Comparison of ENCODE assay signal across 15 cellular contexts in genomic region chr1:234732260-234732659, GRCh38.
DNase-seq lines count a peak whose midpoint lies in the region; ATAC-seq, FAIRE-seq and TF ChIP-seq lines count a peak whose summit lies in the region.
"Had no signal": no experiment of that assay in that cellular context is flagged by ENCODE, and none has a peak within 500 bp of the region (broad histone marks: within the 10 kb centered on the region; RNA-seq: fewer than 3 reads in every experiment).

No MANE protein-coding gene starts in this region.

- H3K23ac ChIP-seq in trophoblast cell (ENCODE audit: low read length): no peak overlapping the region

- H4K12ac ChIP-seq in trophoblast cell (ENCODE audit: low read depth, low read length): no peak overlapping the region

- H3K79me2 ChIP-seq in OCI-LY3 (ENCODE audit: low read length) (no peaks in the 10 kb centered on the region), trophoblast cell (ENCODE audit: control insufficient read depth, insufficient read depth, low read length, poor library complexity) (peaks cover 3% of the 10 kb centered on the region)

- peak overlapping the region; percentile 37 for H4K91ac ChIP-seq in trophoblast cell (ENCODE audit: low read depth, low read length)

- no peak overlapping the region for H3K14ac ChIP-seq in trophoblast cell (ENCODE audit: low read length)

- H2AFZ ChIP-seq in OCI-LY3 (ENCODE audit: low read depth, low read length) (no peak overlapping the region), trophoblast cell (ENCODE audit: insufficient read depth, low read length, poor library complexity) (no peak overlapping the region)

- TF ChIP-seq CTCF in OCI-LY3 (IDR thresholded peaks at IDR 0.05; ENCODE audit: low read depth, low read length) (no peak), brain microvascular endothelial cell (IDR thresholded peaks at IDR 0.05; ENCODE audit: low read depth, low read length, missing control alignments) (no peak), pancreas (IDR thresholded peaks at IDR 0.05) (no peak)

- no peaks in the 10 kb centered on the region for H3K27me3 Mint-ChIP-seq in T-helper 2 cell treated with Interferon-gamma antibody and Interleukin-4, amounts not matched to agents 5 μg/mL and 100 μg/mL, for 36 hours (ENCODE audit: low read depth)

- in situ Hi-C loops in brain microvascular endothelial cell (cut with HindIII; ENCODE audit: low pct_ligation_motif_present, low sequenced_read_pairs): loop anchor here (25.0 kb wide), 2 partner anchors 105 to 230 kb away; no protein-coding TSS in a partner anchor

- no peaks in the 10 kb centered on the region for H4K20me1 ChIP-seq in OCI-LY3 (ENCODE audit: insufficient read depth, low read length)

- H3K9me3 Mint-ChIP-seq in T-helper 2 cell treated with Interferon-gamma antibody and Interleukin-4, amounts not matched to agents 5 μg/mL and 100 μg/mL, for 36 hours: no peaks in the 10 kb centered on the region

- H3K27ac ChIP-seq in OCI-LY3 (ENCODE audit: low read length): peak overlapping the region; percentile 92
- H3K27ac ChIP-seq in brain microvascular endothelial cell: peak overlapping the region; percentile 99
- H3K27ac ChIP-seq in trophoblast cell (ENCODE audit: low read depth, low read length): no peak overlapping the region
- H3K27ac ChIP-seq in pancreas: no peak overlapping the region

- H3K4me1 Mint-ChIP-seq in T-helper 2 cell treated with Interferon-gamma antibody and Interleukin-4, amounts not matched to agents 5 μg/mL and 100 μg/mL, for 36 hours (ENCODE audit: low read depth): peaks cover 48% of the 10 kb centered on the region

- ATAC-seq in HG02759 (IDR thresholded peaks at IDR 0.05; ENCODE audit: unreplicated experiment): no peak
- ATAC-seq in pancreas: no peak
- ATAC-seq: left colon had no signal

- H2BK120ac ChIP-seq in trophoblast cell (ENCODE audit: insufficient read depth, low read length, poor library complexity): no peak overlapping the region

- H3K36me3 Mint-ChIP-seq in T-helper 2 cell treated with Interferon-gamma antibody and Interleukin-4, amounts not matched to agents 5 μg/mL and 100 μg/mL, for 36 hours (ENCODE audit: low read depth): peaks cover 9% of the 10 kb centered on the region

- H3K27me3 ChIP-seq in OCI-LY3 (ENCODE audit: low read depth, low read length): no peaks in the 10 kb centered on the region
- H3K27me3 ChIP-seq in brain microvascular endothelial cell (replicated peaks): no peaks in the 10 kb centered on the region
- no peaks in the 10 kb centered on the region for H3K27me3 ChIP-seq in trophoblast cell (ENCODE audit: insufficient read depth, low read length)
- H3K27me3 ChIP-seq in pancreas: no peaks in the 10 kb centered on the region
- H3K27me3 ChIP-seq: MG63, spleen, upper lobe of left lung had no signal

- no CpG with 5 or more reads among the region's 9 CpGs for WGBS in trophoblast cell (ENCODE audit: extremely low coverage, insufficient coverage, insufficient read length)
- WGBS in pancreas, 2 donors: 95 to 96% methylated on average over 9 of the region's 9 CpGs

- peak overlapping the region; percentile 65; the same call in 1 of the 2 replicates for H3K9ac ChIP-seq in OCI-LY3 (ENCODE audit: low read length)
- no peak overlapping the region for H3K9ac ChIP-seq in trophoblast cell (ENCODE audit: low read length)

- no peak overlapping the region for H2BK5ac ChIP-seq in trophoblast cell (ENCODE audit: low read depth, low read length, poor library complexity)

- H2AK5ac ChIP-seq in trophoblast cell (ENCODE audit: low read length): no peak overlapping the region

- no peak for FAIRE-seq in pancreas (lab: Jason Lieb, UNC)
- FAIRE-seq: A204.1 had no signal

- no peaks in the 10 kb centered on the region for H3K9me3 ChIP-seq in OCI-LY3 (ENCODE audit: insufficient read depth, low read length)
- no peaks in the 10 kb centered on the region for H3K9me3 ChIP-seq in trophoblast cell (ENCODE audit: insufficient read depth, low read depth, low read length)
- no peaks in the 10 kb centered on the region for H3K9me3 ChIP-seq in pancreas
- H3K9me3 ChIP-seq: MG63, spleen, upper lobe of left lung had no signal

- no peak for DNase-seq in T-helper 2 cell treated with Interferon-gamma antibody and Interleukin-4, amounts not matched to agents 5 μg/mL and 100 μg/mL, for 36 hours (ENCODE audit: low spot score)
- DNase-seq in T-helper 2 cell (no peak), brain microvascular endothelial cell (no peak), trophoblast cell (no peak), GF-D8 (lab: John Stamatoyannopoulos, UW) (no peak), pancreas (no peak)
- DNase-seq: effector CD8-positive, alpha-beta T cell; left colon; SW 1271 had no signal

- intact Hi-C loops in pancreas (cut with DNase I): no loop called here

- H3K4me2 ChIP-seq in OCI-LY3 (ENCODE audit: low read length): peak overlapping the region; percentile 87
- H3K4me2 ChIP-seq in trophoblast cell (ENCODE audit: low read length): no peak overlapping the region

- H3K18ac ChIP-seq in trophoblast cell (ENCODE audit: low read length): no peak overlapping the region

- H4K8ac ChIP-seq in trophoblast cell (ENCODE audit: low read depth, low read length): no peak overlapping the region

- H3K4me3 ChIP-seq in OCI-LY3 (ENCODE audit: low read length): no peak overlapping the region
- no peak overlapping the region for H3K4me3 ChIP-seq in brain microvascular endothelial cell (ENCODE audit: low read depth, low read length)
- H3K4me3 ChIP-seq in trophoblast cell (ENCODE audit: low read depth, low read length): no peak overlapping the region
- no peak overlapping the region for H3K4me3 ChIP-seq in pancreas
- H3K4me3 ChIP-seq: MG63, spleen, upper lobe of left lung had no signal

- H3K79me1 ChIP-seq in trophoblast cell (ENCODE audit: low read length): peaks cover 27% of the 10 kb centered on the region

- no peaks in the 10 kb centered on the region for H3K36me3 ChIP-seq in OCI-LY3 (replicated peaks; ENCODE audit: low read depth, low read length)
- no peaks in the 10 kb centered on the region for H3K36me3 ChIP-seq in brain microvascular endothelial cell (replicated peaks)
- no peaks in the 10 kb centered on the region for H3K36me3 ChIP-seq in trophoblast cell (ENCODE audit: control insufficient read depth in 1 of 2, insufficient read depth in 2 of 2, low read length in 2 of 2)
- no peaks in the 10 kb centered on the region for H3K36me3 ChIP-seq in pancreas
- H3K36me3 ChIP-seq: MG63, spleen, upper lobe of left lung had no signal

- no peak overlapping the region for H3K4ac ChIP-seq in trophoblast cell (ENCODE audit: low read depth, low read length)

- H3K27ac Mint-ChIP-seq in T-helper 2 cell treated with Interferon-gamma antibody and Interleukin-4, amounts not matched to agents 5 μg/mL and 100 μg/mL, for 36 hours: peak overlapping the region; percentile 88

- H3K4me1 ChIP-seq in OCI-LY3 (ENCODE audit: low read length) (peaks cover 51% of the 10 kb centered on the region), trophoblast cell (ENCODE audit: control insufficient read depth in 1 of 2, insufficient read depth in 2 of 2, low read length in 2 of 2) (peaks cover 19 to 33% of the 10 kb centered on the region in 2 experiments), pancreas (peaks cover 0 to 5% (median 5%) of the 10 kb centered on the region in 3 donors)

- H3K4me3 Mint-ChIP-seq in T-helper 2 cell treated with Interferon-gamma antibody and Interleukin-4, amounts not matched to agents 5 μg/mL and 100 μg/mL, for 36 hours: peak overlapping the region; percentile 8

- H2BK12ac ChIP-seq in trophoblast cell (ENCODE audit: low read length): peak overlapping the region; percentile 38

Comparison
In these comparisons a context has a peak if more than half of its experiments do, and no peak if none do; other contexts are left out.
1. H3K27ac ChIP-seq: peak in OCI-LY3 (single experiment) and brain microvascular endothelial cell (single experiment); none in trophoblast cell (single experiment) and pancreas (0 of 4).